21 cellular contexts compared by ENCODE assay signal in the genomic region with DNA sequence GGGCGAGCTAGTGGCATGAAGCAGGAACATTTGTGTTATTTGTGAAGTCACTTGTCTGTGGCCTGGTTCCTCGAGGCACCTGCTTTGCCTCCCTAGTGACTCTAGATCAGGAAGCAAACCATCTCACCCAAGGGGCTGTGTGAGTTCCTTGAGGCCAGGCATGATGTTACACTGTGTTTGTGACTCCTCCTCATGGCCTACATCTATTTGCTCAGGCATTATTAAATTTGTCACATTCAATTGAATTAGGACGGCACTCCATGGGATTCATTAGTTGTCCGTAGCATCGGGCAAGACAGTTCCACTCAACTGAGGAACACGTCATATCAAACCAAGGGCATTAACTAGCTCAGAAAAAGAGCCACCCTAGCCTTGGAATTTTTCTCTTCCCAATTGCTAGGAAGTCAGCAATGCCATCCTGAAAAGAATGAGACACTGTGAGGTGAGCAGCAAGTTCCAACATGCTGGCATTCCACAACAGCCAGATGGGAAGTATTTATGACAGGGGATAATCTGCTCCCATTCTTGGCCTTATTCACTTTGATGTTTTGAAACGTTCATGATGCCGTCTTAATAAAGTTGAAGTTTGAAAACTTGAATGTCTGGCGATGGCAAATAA. TPM values are rescaled to one million over a fixed set of nuclear protein-coding genes. Genes with fewer than 3 reads are reported as not detected.
A peak's percentile ranks its signal among the peaks of the same experiment; 100 is the strongest.
DNase-seq lines count a peak whose midpoint lies in the region; FAIRE-seq and TF ChIP-seq lines count a peak whose summit lies in the region.
"Had no signal": no experiment of that assay in that cellular context is flagged by ENCODE, and none has a peak within 500 bp of the region (broad histone marks: within the 10 kb centered on the region; RNA-seq: fewer than 3 reads in every experiment).

No MANE protein-coding gene starts in this region.

- H2BK15ac ChIP-seq in H1 (ENCODE audit: low read length) = no peak overlapping the region

- no peaks in the 10 kb centered on the region; the same call in 1 of the 2 replicates for H3K79me1 ChIP-seq in H1 (ENCODE audit: low read depth, low read length)

- H3K4me1 ChIP-seq in H1 (replicated peaks in 1 of 4; ENCODE audit: control insufficient read depth in 3 of 4, insufficient read depth in 4 of 4, low read length in 3 of 4) (peaks cover 0 to 3% (median 0%) of the 10 kb centered on the region in 4 experiments; a peak in 1 of 7 replicates), neural progenitor cell (peaks cover 9% of the 10 kb centered on the region)

- H3K36me3 ChIP-seq in H1 (ENCODE audit: control insufficient read depth in 2 of 4, insufficient read depth in 4 of 4, low read length in 3 of 4) = no peaks in the 10 kb centered on the region; a peak in 2 of 8 replicates
- no peaks in the 10 kb centered on the region for H3K36me3 ChIP-seq in neural progenitor cell
- H3K36me3 ChIP-seq: BLaER1 treated with 17β-estradiol and CSF1 and Interleukin-3, amounts not matched to agents 10 nM and 100 nM; MG63; Peyer's patch had no signal

- no peak for TF ChIP-seq EP300 in H1 (IDR thresholded peaks at IDR 0.05; ENCODE audit: borderline replicate concordance in 1 of 2, low read depth in 2 of 2, low read length in 2 of 2)

- H3K36me3 Mint-ChIP-seq in neural progenitor cell (no peaks in the 10 kb centered on the region), nephron progenitor cell (ENCODE audit: low read depth) (no peaks in the 10 kb centered on the region)

- H3K27me3 ChIP-seq in H1 (replicated peaks in 1 of 4; ENCODE audit: control insufficient read depth in 3 of 4, extremely low read depth in 1 of 4, insufficient read depth in 3 of 4, low read length in 3 of 4) (no peaks in the 10 kb centered on the region), neural progenitor cell (no peaks in the 10 kb centered on the region)
- H3K27me3 ChIP-seq: BLaER1 treated with 17β-estradiol and CSF1 and Interleukin-3, amounts not matched to agents 10 nM and 100 nM; MG63; Peyer's patch had no signal

- H2AFZ ChIP-seq in H1 (ENCODE audit: low read length) = no peak overlapping the region
- no peak overlapping the region for H2AFZ ChIP-seq in neural progenitor cell (replicated peaks)

- FAIRE-seq in HTR-8/SVneo (lab: Jason Lieb, UNC) = no peak
- FAIRE-seq in H1 (lab: Jason Lieb, UNC) = no peak
- FAIRE-seq: D721Med had no signal

- no peak overlapping the region for H4K91ac ChIP-seq in H1 (replicated peaks; ENCODE audit: insufficient read length, low read length)

- H3K23ac ChIP-seq in H1 (ENCODE audit: insufficient read length) = no peak overlapping the region

- H3K14ac ChIP-seq in H1 (ENCODE audit: insufficient read length) = no peak overlapping the region

- H3F3A ChIP-seq in neural progenitor cell (ENCODE audit: low read depth) = no peaks in the 10 kb centered on the region

- no peak overlapping the region for H4K8ac ChIP-seq in H1 (ENCODE audit: extremely low read depth, insufficient read depth, low read length)

- H3K27me3 Mint-ChIP-seq in neural progenitor cell (ENCODE audit: insufficient read depth, low read depth) (no peaks in the 10 kb centered on the region), nephron progenitor cell (ENCODE audit: low read depth, poor library complexity) (peaks cover 10% of the 10 kb centered on the region)

- H3K79me2 ChIP-seq in H1 (ENCODE audit: control insufficient read depth in 1 of 2, insufficient read depth in 2 of 2, low read length in 2 of 2) (no peaks in the 10 kb centered on the region; a peak in 1 of 4 replicates), neural progenitor cell (ENCODE audit: low read depth) (no peaks in the 10 kb centered on the region)

- H3K27ac Mint-ChIP-seq in neural progenitor cell = peak overlapping the region; percentile 29
- no peak overlapping the region for H3K27ac Mint-ChIP-seq in nephron progenitor cell

- no peak overlapping the region for H3K9ac ChIP-seq in H1 (replicated peaks in 1 of 4; ENCODE audit: extremely low read depth in 1 of 4, low read depth in 3 of 4, low read length in 3 of 4)
- H3K9ac ChIP-seq in neural progenitor cell = no peak overlapping the region
- H3K9ac ChIP-seq: BLaER1 treated with 17β-estradiol and CSF1 and Interleukin-3, amounts not matched to agents 10 nM and 100 nM had no signal

- H3K27ac ChIP-seq in H1 (ENCODE audit: low read depth, low read length) (no peak overlapping the region), neural progenitor cell (no peak overlapping the region)
- H3K27ac ChIP-seq: BLaER1 treated with 17β-estradiol and CSF1 and Interleukin-3, amounts not matched to agents 10 nM and 100 nM; Peyer's patch had no signal

- TF ChIP-seq CTCF in H1 (IDR thresholded peaks at IDR 0.05; ENCODE audit: control extremely low read depth in 1 of 3, insufficient read depth in 1 of 3, low read depth in 1 of 3, low read length in 3 of 3) = no peak
- TF ChIP-seq CTCF in neural progenitor cell (IDR thresholded peaks at IDR 0.05) = no peak
- no peak for TF ChIP-seq CTCF in nephron progenitor cell (IDR thresholded peaks at IDR 0.05)

- H3K56ac ChIP-seq in H1 (replicated peaks; ENCODE audit: insufficient read length, low read depth, low read length) = no peak overlapping the region

- no peak overlapping the region for H3K4ac ChIP-seq in H1 (replicated peaks; ENCODE audit: insufficient read length, low read depth, low read length)

- H3K18ac ChIP-seq in H1 (ENCODE audit: extremely low read depth, low read length) = no peak overlapping the region

- H3K4me3 ChIP-seq in H1 (ENCODE audit: extremely low read depth in 1 of 4, insufficient read depth in 2 of 4, low read depth in 3 of 4, low read length in 4 of 4) = no peak overlapping the region
- H3K4me3 ChIP-seq in neural progenitor cell = no peak overlapping the region
- H3K4me3 ChIP-seq: BLaER1 treated with 17β-estradiol and CSF1 and Interleukin-3, amounts not matched to agents 10 nM and 100 nM; MG63; Peyer's patch had no signal

- H2BK12ac ChIP-seq in H1 (ENCODE audit: low read depth, low read length) = 0 out of 2 replicates have a peak overlapping the region, but pooled peaks have one; percentile 12

- WGBS in H1 (ENCODE audit: extremely low coverage in 1 of 2, insufficient coverage in 1 of 2, insufficient read length in 1 of 2, insufficient replicate concordance in 2 of 2, low coverage in 1 of 2, low lambda C conversion rate in 2 of 2, missing lambda C conversion rate in 1 of 2), 2 experiments = 88% methylated on average over 9 of the region's 9 CpGs; no CpG with 5 or more reads in 1 of the 2 experiments

- peaks cover 0 to 2% of the 10 kb centered on the region in 2 experiments for H4K20me1 ChIP-seq in H1 (replicated peaks in 1 of 2; ENCODE audit: control insufficient read depth in 1 of 2, insufficient read depth in 2 of 2, low read length in 2 of 2)
- H4K20me1 ChIP-seq in neural progenitor cell (ENCODE audit: low read depth) = no peaks in the 10 kb centered on the region
- H4K20me1 ChIP-seq: BLaER1 treated with 17β-estradiol and CSF1 and Interleukin-3, amounts not matched to agents 10 nM and 100 nM had no signal

- H3K9me3 Mint-ChIP-seq in neural progenitor cell (no peaks in the 10 kb centered on the region), nephron progenitor cell (no peaks in the 10 kb centered on the region)
- H3K9me3 Mint-ChIP-seq: CD8-positive, alpha-beta memory T cell had no signal

- TF ChIP-seq POLR2A in H1 (IDR thresholded peaks at IDR 0.05; ENCODE audit: control extremely low read depth in 1 of 2, low read depth in 2 of 2, low read length in 2 of 2) = no peak

- H3K9me3 ChIP-seq in H1 (ENCODE audit: insufficient read depth in 2 of 2, low read depth in 1 of 2, low read length in 1 of 2) (no peaks in the 10 kb centered on the region), neural progenitor cell (ENCODE audit: low read depth) (no peaks in the 10 kb centered on the region)
- H3K9me3 ChIP-seq: BLaER1 treated with 17β-estradiol and CSF1 and Interleukin-3, amounts not matched to agents 10 nM and 100 nM; MG63; Peyer's patch had no signal

- DNase-seq in HTR-8/SVneo (ENCODE audit: insufficient read length, low spot score) (peak; percentile 10), SK-N-DZ (ENCODE audit: low spot score) (peak; percentile 23), H1 (ENCODE audit: low read depth in 1 of 2, low spot score in 2 of 2) (no peak), neural progenitor cell (ENCODE audit: low spot score) (no peak), ureter (ENCODE audit: low spot score) (no peak), nephron progenitor cell (no peak)
- no peak for DNase-seq in central memory CD4-positive, alpha-beta T cell
- DNase-seq: CD8-positive, alpha-beta memory T cell; Karpas-422; MG63; NCI-H1048; NCI-H1436; NCI-H2029; NCI-H2171; NCI-H526 treated with DMSO at 0.1 percent for 48 hours; NK-92 treated with Interleukin-12 subunit alpha and Interleukin-12 subunit beta, amount 100 ng/mL, for 24 hours; Peyer's patch; SHP77 had no signal

- POLR2A ChIA-PET in H1 (lab: Charles Lee; ENCODE audit: partially characterized antibody) = no interaction called here

- no peak overlapping the region for H2AK5ac ChIP-seq in H1 (ENCODE audit: low read depth, low read length)

- no peak overlapping the region for H4K5ac ChIP-seq in H1 (ENCODE audit: insufficient read length, low read depth, low read length)

- no peak for TF ChIP-seq RAD21 in H1 (IDR thresholded peaks at IDR 0.05 in 1 of 2, conservative IDR thresholded peaks at IDR 0.05 in 1 of 2; ENCODE audit: low read depth in 2 of 2, low read length in 2 of 2)

- H3K4me1 Mint-ChIP-seq in neural progenitor cell (peaks cover 3% of the 10 kb centered on the region), nephron progenitor cell (no peaks in the 10 kb centered on the region)

- no peaks in the 10 kb centered on the region for H3K23me2 ChIP-seq in H1 (ENCODE audit: low read depth, low read length)

- H3K4me3 Mint-ChIP-seq in neural progenitor cell = no peak overlapping the region
- no peak overlapping the region for H3K4me3 Mint-ChIP-seq in nephron progenitor cell
- H3K4me3 Mint-ChIP-seq: CD8-positive, alpha-beta memory T cell had no signal

- H3K4me2 ChIP-seq in H1 (ENCODE audit: insufficient read depth in 1 of 2, low read depth in 2 of 2, low read length in 2 of 2) = no peak overlapping the region
- H3K4me2 ChIP-seq in neural progenitor cell = no peak overlapping the region

- H2BK20ac ChIP-seq in H1 (ENCODE audit: low read length) = no peak overlapping the region

- no peak overlapping the region for H2BK120ac ChIP-seq in H1 (replicated peaks; ENCODE audit: low read depth, low read length)

- no peak overlapping the region for H2BK5ac ChIP-seq in H1 (ENCODE audit: low read depth, low read length)

- CTCF ChIA-PET in H1 (lab: Charles Lee; ENCODE audit: partially characterized antibody) = interaction anchor here (0.8 to 1.7 kb wide), 4 partner anchors 12 to 75 kb away, joined by 3 read pairs; partner anchors contain the start of gene TMEM200A

RNA-seq across cellular contexts. Expression of gene TMEM200A, which starts 17.2 kb away (rescaled TPM):
- 0.07 TPM in 1 of 2 replicates, not detected in the other for polyA plus RNA-seq in SK-N-DZ (2014; cell fraction: cytosol; rRNA removed)
- not detected in 2 replicates for polyA plus RNA-seq in SK-N-DZ (2014; cell fraction: nucleus; rRNA removed)
- 12.9 and 13.9 TPM in 2 replicates for total RNA-seq in H1 (2021; fragmentation: NEBNext Ultra II Directional; extraction: Animal tissue kit (Norgen Biotek cat#: 25700))
- 3.8 and 6.2 TPM in 2 replicates for polyA plus RNA-seq in H1 (2011; rRNA removed)
- polyA plus RNA-seq in H1 (2011; cell fraction: cytosol; rRNA removed) = 5.4 TPM
- 3.7 TPM for polyA plus RNA-seq in H1 (2011; cell fraction: nucleus; rRNA removed)
- 8.2 to 11.3 TPM (median 9.6 TPM) in 4 replicates for polyA plus RNA-seq in H1 (2012, experiment 1 of 2)
- 1.9 TPM for polyA plus RNA-seq in H1 (2012, experiment 2 of 2)
- 14.7 TPM for polyA plus RNA-seq in H1 (2013, experiment 1 of 2)
- polyA plus RNA-seq in H1 (2013, experiment 2 of 2) = 17.1 TPM
- 8.6 and 10.5 TPM in 2 replicates for polyA minus RNA-seq in H1 (2011; rRNA and poly(A)+ RNA removed)
- 5.9 TPM for polyA minus RNA-seq in H1 (2011; cell fraction: cytosol; rRNA and poly(A)+ RNA removed)
- polyA minus RNA-seq in H1 (2011; cell fraction: nucleus; rRNA and poly(A)+ RNA removed) = 7.9 TPM
- total RNA-seq in neural progenitor cell (ENCODE audit: low replicate concordance) (11.1 and 12.8 TPM in 2 replicates), ureter (4.5 TPM)
- total RNA-seq: HT-29 had no signal

Comparison
In these comparisons a context has a peak if more than half of its experiments do, and no peak if none do; other contexts are left out.
1. DNase-seq: peak in HTR-8/SVneo (single experiment) and SK-N-DZ (single experiment); none in H1 (0 of 2), neural progenitor cell (single experiment), central memory CD4-positive, alpha-beta T cell (single experiment), ureter (single experiment) and nephron progenitor cell (single experiment).